In genomic region chr2:219498280-219499057, GRCh38 we compare ENCODE assay signal across 8 cellular contexts.
DNase-seq lines count a peak whose midpoint lies in the region; ATAC-seq lines count a peak whose summit lies in the region.

GMPPA (plus strand) TSS chr2:219498891; CDS start chr2:219499976, 1,085 bp downstream.

- DNase-seq in C1 segment of cervical spinal cord (lab: John Stamatoyannopoulos, UW) (peak; percentile 39 to 94 (median 86)), NCI-H748 treated with DMSO at 0.1 percent for 48 hours (lab: John Stamatoyannopoulos, UW) (peak; percentile 94), dedifferentiated amniotic fluid mesenchymal stem cell (ENCODE audit: extremely low spot score) (peak; percentile 99), left kidney (ENCODE audit: low read depth, low spot score) (peak; percentile 99)
- peak; percentile 82 to 91 for DNase-seq in activated CD4-positive, alpha-beta T cell treated with anti-CD3 and anti-CD28 coated beads, Interleukin-2, amount 50 U/mL, for 24 hours (ENCODE audit: low read depth in 1 of 2, low spot score in 1 of 2)
- DNase-seq in stimulated activated CD4-positive, alpha-beta T cell treated with anti-CD3 and anti-CD28 coated beads, Interleukin-2, amount 100 ng/mL, for 24 hours = peak; percentile 93 to 94

- ATAC-seq in GM19372 (IDR thresholded peaks at IDR 0.05; ENCODE audit: low read depth, unreplicated experiment) (peak; percentile 89), HG03558 (IDR thresholded peaks at IDR 0.05; ENCODE audit: extremely low read depth, unreplicated experiment) (peak; percentile 94)

Comparison
In these comparisons a context has a peak if more than half of its experiments do, and no peak if none do; other contexts are left out.
1. Peak in every context shown above with its lines: DNase-seq and ATAC-seq.